In genomic region chr9:129568560-129569505, GRCh38 we compare ENCODE assay signal across 8 cellular contexts. TPM values are rescaled to one million over a fixed set of nuclear protein-coding genes. Genes with fewer than 3 reads are reported as not detected.
DNase-seq lines count a peak whose midpoint lies in the region; ATAC-seq, FAIRE-seq and TF ChIP-seq lines count a peak whose summit lies in the region.

No MANE protein-coding gene starts in this region.

- H3K9me3 ChIP-seq in GM23248 (ENCODE audit: low read depth) = no peaks in the 10 kb centered on the region
- H3K9me3 ChIP-seq in upper lobe of right lung = no peaks in the 10 kb centered on the region

- H3K4me2 ChIP-seq in GM23248 (ENCODE audit: unreplicated experiment) = peak overlapping the region; percentile 75

- H3K27me3 ChIP-seq in GM23248 (replicated peaks; ENCODE audit: insufficient read depth) (no peaks in the 10 kb centered on the region), upper lobe of right lung (no peaks in the 10 kb centered on the region)

- peaks cover 46% of the 10 kb centered on the region for H3K4me1 Mint-ChIP-seq in mesothelial cell of epicardium

- H3K4me3 Mint-ChIP-seq in mesothelial cell of epicardium = peak overlapping the region; percentile 76

- ATAC-seq in upper lobe of right lung = peak; percentile 15
- ATAC-seq in HG03108 (IDR thresholded peaks at IDR 0.05; ENCODE audit: unreplicated experiment) = no peak

- H3F3A ChIP-seq in GM23248 (ENCODE audit: insufficient read depth) = peaks cover 10% of the 10 kb centered on the region; the same call in 1 of the 2 replicates

- H3K36me3 ChIP-seq in GM23248 (ENCODE audit: low read depth) = no peaks in the 10 kb centered on the region
- H3K36me3 ChIP-seq in upper lobe of right lung = no peaks in the 10 kb centered on the region

- TF ChIP-seq CTCF in mesothelial cell of epicardium (IDR thresholded peaks at IDR 0.05; ENCODE audit: unreplicated experiment) (no peak), upper lobe of right lung (IDR thresholded peaks at IDR 0.05) (no peak)

- no peaks in the 10 kb centered on the region for H3K79me2 ChIP-seq in GM23248 (ENCODE audit: insufficient read depth)

- H3K9me2 ChIP-seq in GM23248 (ENCODE audit: insufficient read depth) = no peaks in the 10 kb centered on the region

- peak overlapping the region; percentile 28 for H2AFZ ChIP-seq in GM23248

- H3K36me3 Mint-ChIP-seq in mesothelial cell of epicardium = no peaks in the 10 kb centered on the region

- H3K27ac ChIP-seq in GM23248 (peak overlapping the region; percentile 91), upper lobe of right lung (peak overlapping the region; percentile 61)

- H3K27me3 Mint-ChIP-seq in mesothelial cell of epicardium (ENCODE audit: low read depth) = no peaks in the 10 kb centered on the region

- H4K20me1 ChIP-seq in GM23248 (ENCODE audit: insufficient read depth) = no peaks in the 10 kb centered on the region

- peak overlapping the region; percentile 97 for H3K27ac Mint-ChIP-seq in mesothelial cell of epicardium

- in situ Hi-C loops in GM23248 (cut with MboI) = no loop called here

- FAIRE-seq in RCC 7860 (lab: Jason Lieb, UNC) = no peak

- H3K4me1 ChIP-seq in GM23248 (ENCODE audit: insufficient read depth) (peaks cover 24% of the 10 kb centered on the region), upper lobe of right lung (peaks cover 12% of the 10 kb centered on the region)

- H3K9me3 Mint-ChIP-seq in mesothelial cell of epicardium = peaks cover 4% of the 10 kb centered on the region

- H3K4me3 ChIP-seq in GM23248 = peak overlapping the region; percentile 60
- peak overlapping the region; percentile 45 for H3K4me3 ChIP-seq in upper lobe of right lung

- 5 to 7% methylated on average over 37 to 80 of the region's 92 CpGs for WGBS in GM23248 (ENCODE audit: low coverage in 1 of 2, low lambda C conversion rate in 2 of 2, missing lambda C conversion rate in 2 of 2), 2 experiments

- intact Hi-C loops in upper lobe of right lung (cut with DNase I) = no loop called here

- DNase-seq in GM23248 (peak; percentile 55), SW480 (ENCODE audit: low spot score) (peak; percentile 76), ecto neural progenitor cell (ENCODE audit: low spot score) (peak; percentile 86), mesothelial cell of epicardium (ENCODE audit: low spot score in 2 of 2, unreplicated experiment in 2 of 2) (peak; percentile 46 to 71), upper lobe of right lung (peak; percentile 72), RCC 7860 (ENCODE audit: low spot score) (no peak), cortex of kidney (lab: John Stamatoyannopoulos, UW) (no peak)

- peak overlapping the region; percentile 70 for H3K9ac ChIP-seq in GM23248

RNA-seq across cellular contexts. Expression of gene C9orf50, which starts 52.1 kb away (rescaled TPM):
- 0.32 TPM in 1 of 2 replicates, not detected in the other for total RNA-seq in GM23248 (2014; rRNA removed; shearing (Covaris generic))
- polyA plus RNA-seq in GM23248 (2016; fragmentation: Nextera tagmentation; extraction: Ambion mirVana) = 0.23 and 0.56 TPM in 2 replicates
- total RNA-seq in mesothelial cell of epicardium = 0.23 to 0.87 TPM (median 0.69 TPM) in 3 replicates
- total RNA-seq in upper lobe of right lung = not detected

RNA-seq across cellular contexts. Expression of gene NTMT1, which starts 57.1 kb away (rescaled TPM):
- total RNA-seq in GM23248 (2014; rRNA removed; shearing (Covaris generic)) = 32.6 and 44.5 TPM in 2 replicates
- polyA plus RNA-seq in GM23248 (2016; fragmentation: Nextera tagmentation; extraction: Ambion mirVana) = 115 TPM in 2 replicates
- total RNA-seq in mesothelial cell of epicardium = 30.7 to 33.3 TPM (median 33.0 TPM) in 3 replicates
- total RNA-seq in upper lobe of right lung = 25.6 TPM

Comparison
In these comparisons a context has a peak if more than half of its experiments do, and no peak if none do; other contexts are left out.
1. DNase-seq: peak in GM23248 (single experiment), SW480 (single experiment), ecto neural progenitor cell (single experiment), mesothelial cell of epicardium (2 of 2) and upper lobe of right lung (single experiment); none in RCC 7860 (single experiment) and cortex of kidney (single experiment).